ENCODE assay signal across 18 cellular contexts in genomic region chr6:7214400-7214940, GRCh38.
A peak's percentile ranks its signal among the peaks of the same experiment; 100 is the strongest.
DNase-seq lines count a peak whose midpoint lies in the region; ATAC-seq and TF ChIP-seq lines count a peak whose summit lies in the region.
"Had no signal": no experiment of that assay in that cellular context is flagged by ENCODE, and none has a peak within 500 bp of the region (broad histone marks: within the 10 kb centered on the region; RNA-seq: fewer than 3 reads in every experiment).

No MANE protein-coding gene starts in this region.

- CTCF ChIA-PET in activated CD4-positive, alpha-beta T cell treated with anti-CD3 and anti-CD28 coated beads for 36 hours (lab: Charles Lee) = no interaction called here
- CTCF ChIA-PET in RWPE1 (lab: Yijun Ruan, JAX) = interaction anchor here (1.1 kb wide), 1 partner anchor 491 kb away, joined by 3 read pairs; no protein-coding TSS in a partner anchor

- H3K9me3 Mint-ChIP-seq in activated CD4-positive, alpha-beta T cell treated with anti-CD3 and anti-CD28 coated beads for 36 hours (ENCODE audit: low read depth) = no peaks in the 10 kb centered on the region
- H3K9me3 Mint-ChIP-seq in activated CD4-positive, alpha-beta T cell treated with anti-CD3 and anti-CD28 coated beads, Interleukin-2, amount 10 ng/mL, durations not matched to agents 24 days and 14 days = no peaks in the 10 kb centered on the region

- no peak for DNase-seq in activated CD4-positive, alpha-beta T cell treated with anti-CD3 and anti-CD28 coated beads for 36 hours
- no peak for DNase-seq in activated CD4-positive, alpha-beta T cell treated with anti-CD3 and anti-CD28 coated beads, Interleukin-2, amount 10 ng/mL, durations not matched to agents 24 days and 14 days
- DNase-seq in RWPE1 (ENCODE audit: low spot score) (no peak), left ventricle myocardium inferior (no peak), Peyer's patch (no peak), medulla oblongata (ENCODE audit: extremely low spot score) (no peak), NCI-H2029 treated with DMSO at 0.1 percent for 48 hours (lab: John Stamatoyannopoulos, UW) (no peak)
- DNase-seq: activated CD4-positive, alpha-beta T cell treated with anti-CD3 and anti-CD28 coated beads for 1 hour; foreskin melanocyte; Karpas-422; left cardiac atrium; NCI-H1048; NCI-H2081; NCI-H510A; stimulated activated CD4-positive, alpha-beta T cell treated with anti-CD3 and anti-CD28 coated beads, Interleukin-12 subunit alpha, Interleukin-12 subunit beta, amount 100 ng/mL, for 4 hours had no signal

- H3K4me3 Mint-ChIP-seq in activated CD4-positive, alpha-beta T cell treated with anti-CD3 and anti-CD28 coated beads for 36 hours = no peak overlapping the region
- H3K4me3 Mint-ChIP-seq in activated CD4-positive, alpha-beta T cell treated with anti-CD3 and anti-CD28 coated beads, Interleukin-2, amount 10 ng/mL, durations not matched to agents 24 days and 14 days = no peak overlapping the region

- peaks cover 33% of the 10 kb centered on the region for H3K36me3 Mint-ChIP-seq in activated CD4-positive, alpha-beta T cell treated with anti-CD3 and anti-CD28 coated beads for 36 hours (ENCODE audit: low read depth)
- H3K36me3 Mint-ChIP-seq in activated CD4-positive, alpha-beta T cell treated with anti-CD3 and anti-CD28 coated beads, Interleukin-2, amount 10 ng/mL, durations not matched to agents 24 days and 14 days (ENCODE audit: low read depth) = peaks cover 46% of the 10 kb centered on the region

- intact Hi-C loops in activated CD4-positive, alpha-beta T cell treated with anti-CD3 and anti-CD28 coated beads for 36 hours (cut with DNase I, micrococcal nuclease) = no loop called here
- intact Hi-C loops in activated CD4-positive, alpha-beta T cell treated with anti-CD3 and anti-CD28 coated beads, Interleukin-2, amount 10 ng/mL, durations not matched to agents 24 days and 14 days (cut with micrococcal nuclease) = no loop called here
- intact Hi-C loops in left ventricle myocardium inferior (cut with micrococcal nuclease) = no loop called here

- H3K27ac ChIP-seq in RWPE1 (peak overlapping the region; percentile 88; the same call in 1 of the 2 replicates), left ventricle myocardium inferior (replicated peaks) (peak overlapping the region; percentile 82), Peyer's patch (no peak overlapping the region)
- H3K27ac ChIP-seq: breast epithelium had no signal

- H3K4me1 ChIP-seq in left ventricle myocardium inferior (peaks cover 59% of the 10 kb centered on the region), skeletal muscle satellite cell (ENCODE audit: control insufficient read depth, insufficient read depth, low read length) (peaks cover 59% of the 10 kb centered on the region), Peyer's patch (peaks cover 0 to under 1% (median 0%) of the 10 kb centered on the region in 4 donors)
- H3K4me1 ChIP-seq: breast epithelium, HAP-1 had no signal

- no peak for ATAC-seq in activated CD4-positive, alpha-beta T cell treated with anti-CD3 and anti-CD28 coated beads for 36 hours

- no peak for TF ChIP-seq CTCF in RWPE1 (conservative IDR thresholded peaks at IDR 0.05; ENCODE audit: low read depth)
- TF ChIP-seq CTCF in left ventricle myocardium inferior (IDR thresholded peaks at IDR 0.05; ENCODE audit: borderline replicate concordance) = no peak
- no peak for TF ChIP-seq CTCF in Peyer's patch (IDR thresholded peaks at IDR 0.05)

- no peaks in the 10 kb centered on the region for H3K4me1 Mint-ChIP-seq in activated CD4-positive, alpha-beta T cell treated with anti-CD3 and anti-CD28 coated beads for 36 hours
- H3K4me1 Mint-ChIP-seq in activated CD4-positive, alpha-beta T cell treated with anti-CD3 and anti-CD28 coated beads, Interleukin-2, amount 10 ng/mL, durations not matched to agents 24 days and 14 days = peaks cover 4% of the 10 kb centered on the region

- no peak for TF ChIP-seq POLR2A in Peyer's patch (IDR thresholded peaks at IDR 0.05)

- H3K9me3 ChIP-seq in left ventricle myocardium inferior (replicated peaks) = no peaks in the 10 kb centered on the region
- H3K9me3 ChIP-seq in skeletal muscle satellite cell (replicated peaks; ENCODE audit: low read length) = no peaks in the 10 kb centered on the region
- H3K9me3 ChIP-seq in Peyer's patch = no peaks in the 10 kb centered on the region
- H3K9me3 ChIP-seq: breast epithelium, HAP-1 had no signal

- POLR2A ChIA-PET in activated CD4-positive, alpha-beta T cell treated with anti-CD3 and anti-CD28 coated beads for 36 hours (lab: Charles Lee) = no interaction called here
- POLR2A ChIA-PET in RWPE1 (lab: Yijun Ruan, JAX; ENCODE audit: low non-redundant PET) = no interaction called here

- no peak overlapping the region for H3K4me2 ChIP-seq in skeletal muscle satellite cell (ENCODE audit: low read length)

- H3K27me3 ChIP-seq in left ventricle myocardium inferior (ENCODE audit: low read depth) (no peaks in the 10 kb centered on the region), skeletal muscle satellite cell (ENCODE audit: control insufficient read depth, insufficient read depth, low read length) (no peaks in the 10 kb centered on the region), Peyer's patch (no peaks in the 10 kb centered on the region)
- H3K27me3 ChIP-seq: breast epithelium had no signal

- H3K36me3 ChIP-seq in left ventricle myocardium inferior = peaks cover 58% of the 10 kb centered on the region
- H3K36me3 ChIP-seq in skeletal muscle satellite cell (ENCODE audit: insufficient read depth, low read length) = peaks cover 37% of the 10 kb centered on the region
- H3K36me3 ChIP-seq in Peyer's patch = peaks cover 0 to 83% (median 0%) of the 10 kb centered on the region in 3 donors
- H3K36me3 ChIP-seq: breast epithelium had no signal

- H3K27ac Mint-ChIP-seq in activated CD4-positive, alpha-beta T cell treated with anti-CD3 and anti-CD28 coated beads for 36 hours = peak overlapping the region; percentile 15
- no peak overlapping the region for H3K27ac Mint-ChIP-seq in activated CD4-positive, alpha-beta T cell treated with anti-CD3 and anti-CD28 coated beads, Interleukin-2, amount 10 ng/mL, durations not matched to agents 24 days and 14 days

- H3K4me3 ChIP-seq in left ventricle myocardium inferior (no peak overlapping the region), skeletal muscle satellite cell (ENCODE audit: low read length) (no peak overlapping the region), Peyer's patch (no peak overlapping the region)
- H3K4me3 ChIP-seq: breast epithelium, HAP-1 had no signal

- H3K9ac ChIP-seq in skeletal muscle satellite cell (ENCODE audit: low read depth, low read length) = peak overlapping the region; percentile 19

- H3K27me3 Mint-ChIP-seq in activated CD4-positive, alpha-beta T cell treated with anti-CD3 and anti-CD28 coated beads for 36 hours = no peaks in the 10 kb centered on the region
- H3K27me3 Mint-ChIP-seq in activated CD4-positive, alpha-beta T cell treated with anti-CD3 and anti-CD28 coated beads, Interleukin-2, amount 10 ng/mL, durations not matched to agents 24 days and 14 days = no peaks in the 10 kb centered on the region

Comparison
In these comparisons a context has a peak if more than half of its experiments do, and no peak if none do; other contexts are left out.
1. H3K27ac ChIP-seq: peak in RWPE1 (single experiment) and left ventricle myocardium inferior (single experiment); none in Peyer's patch (0 of 4).